ENCODE assay signal across 8 cellular contexts in genomic region chr3:126212629-126213375, GRCh38. TPM values are rescaled to one million over a fixed set of nuclear protein-coding genes. Genes with fewer than 3 reads are reported as not detected.
DNase-seq lines count a peak whose midpoint lies in the region; ATAC-seq and TF ChIP-seq lines count a peak whose summit lies in the region.

No MANE protein-coding gene starts in this region.

- H3K27me3 ChIP-seq in iPS-15b (ENCODE audit: control insufficient read depth, insufficient read depth, low read length) (peaks cover 53% of the 10 kb centered on the region), Karpas-422 (ENCODE audit: low read length) (no peaks in the 10 kb centered on the region)

- no peak overlapping the region for H2AFZ ChIP-seq in Karpas-422 (ENCODE audit: low read length)

- in situ Hi-C loops in astrocyte of the spinal cord (cut with HindIII; ENCODE audit: low sequenced_read_pairs): no loop called here

- H3K4me1 ChIP-seq in iPS-15b (ENCODE audit: control insufficient read depth, insufficient read depth, low read length) (no peaks in the 10 kb centered on the region), Karpas-422 (ENCODE audit: low read length) (no peaks in the 10 kb centered on the region)

- H3K9me2 ChIP-seq in Karpas-422 (replicated peaks; ENCODE audit: insufficient read depth, low read length): no peaks in the 10 kb centered on the region

- H4K20me1 ChIP-seq in Karpas-422 (ENCODE audit: insufficient read depth, low read depth, low read length): no peaks in the 10 kb centered on the region

- no peak overlapping the region for H3K27ac ChIP-seq in Karpas-422 (ENCODE audit: low read length)

- H3K4me3 ChIP-seq in astrocyte of the spinal cord (ENCODE audit: low read depth, low read length) (peak overlapping the region; percentile 27), iPS-15b (ENCODE audit: low read depth, low read length) (peak overlapping the region; percentile 61), Karpas-422 (ENCODE audit: low read length) (no peak overlapping the region)

- no peaks in the 10 kb centered on the region for H3K9me3 ChIP-seq in iPS-15b (ENCODE audit: control insufficient read depth, insufficient read depth, low read length)
- no peaks in the 10 kb centered on the region for H3K9me3 ChIP-seq in Karpas-422 (ENCODE audit: low read length)

- ATAC-seq in sciatic nerve (peak; percentile 82), GM21619 (IDR thresholded peaks at IDR 0.05; ENCODE audit: unreplicated experiment) (no peak), GM21786 (IDR thresholded peaks at IDR 0.05; ENCODE audit: unreplicated experiment) (no peak)

- H3K9ac ChIP-seq in iPS-15b (ENCODE audit: low read depth, low read length): no peak overlapping the region
- H3K9ac ChIP-seq in Karpas-422 (ENCODE audit: low read length): no peak overlapping the region

- TF ChIP-seq CTCF in astrocyte of the spinal cord (IDR thresholded peaks at IDR 0.05; ENCODE audit: low read depth, low read length): peak; percentile 36

- H3K79me2 ChIP-seq in Karpas-422 (ENCODE audit: low read length): no peaks in the 10 kb centered on the region

- H3K4me2 ChIP-seq in Karpas-422 (ENCODE audit: low read depth, low read length, poor library complexity, severe bottlenecking): no peak overlapping the region

- peak; percentile 18 for DNase-seq in DMS114 treated with DMSO at 0.1 percent for 48 hours (lab: John Stamatoyannopoulos, UW; ENCODE audit: unreplicated experiment)
- peak; percentile 73 for DNase-seq in M059J (ENCODE audit: low read depth)
- DNase-seq in astrocyte of the spinal cord (ENCODE audit: low read depth, low spot score): peak; percentile 48
- DNase-seq in sciatic nerve (ENCODE audit: low spot score): peak; percentile 65
- DNase-seq in Karpas-422: no peak

- H3K36me3 ChIP-seq in iPS-15b (ENCODE audit: control insufficient read depth, insufficient read depth, low read length) (no peaks in the 10 kb centered on the region), Karpas-422 (ENCODE audit: insufficient read depth, low read length) (no peaks in the 10 kb centered on the region)

- intact Hi-C loops in sciatic nerve (cut with DNase I): no loop called here

RNA-seq across cellular contexts. Expression of gene ALDH1L1, which starts 32.4 kb away (rescaled TPM):
- total RNA-seq in M059J (2014; rRNA removed; shearing (Covaris generic)): 0.54 and 1.2 TPM in 2 replicates
- total RNA-seq in sciatic nerve: 4.1 TPM
- not detected in 2 replicates for total RNA-seq in Karpas-422 (2014; rRNA removed; shearing (Covaris generic); ENCODE audit: low replicate concordance)
